13 cellular contexts compared by ENCODE assay signal in genomic region chr1:199038188-199038587, GRCh38.
A peak's percentile ranks its signal among the peaks of the same experiment; 100 is the strongest.
DNase-seq lines count a peak whose midpoint lies in the region; ATAC-seq and FAIRE-seq lines count a peak whose summit lies in the region.
"Had no signal": no experiment of that assay in that cellular context is flagged by ENCODE, and none has a peak within 500 bp of the region (broad histone marks: within the 10 kb centered on the region; RNA-seq: fewer than 3 reads in every experiment).

No MANE protein-coding gene starts in this region.

- H3K27ac Mint-ChIP-seq in T-cell = no peak overlapping the region

- no peak overlapping the region for H3K27ac ChIP-seq in caudate nucleus (ENCODE audit: low read depth, low read length)

- H3K4me3 Mint-ChIP-seq in T-cell = no peak overlapping the region

- CTCF ChIA-PET in T-cell (lab: Charles Lee) = no interaction called here

- H3K36me3 Mint-ChIP-seq in T-cell = no peaks in the 10 kb centered on the region

- H3K4me1 Mint-ChIP-seq in T-cell = peaks cover 36 to 43% (median 42%) of the 10 kb centered on the region in 3 donors

- H3K27me3 Mint-ChIP-seq in T-cell = no peaks in the 10 kb centered on the region

- POLR2A ChIA-PET in T-cell (lab: Charles Lee) = no interaction called here

- DNase-seq in GM19239 (ENCODE audit: insufficient read length, low spot score) (no peak), NCI-H1105 treated with DMSO at 0.1 percent for 48 hours (lab: John Stamatoyannopoulos, UW) (peak; percentile 45), NCI-H748 (lab: John Stamatoyannopoulos, UW; ENCODE audit: unreplicated experiment) (peak; percentile 73), caudate nucleus (lab: John Stamatoyannopoulos, UW) (no peak), midbrain (lab: John Stamatoyannopoulos, UW) (no peak), T-cell (no peak)
- DNase-seq: AML-193, NCI-H1694 treated with DMSO at 0.1 percent for 48 hours, NCI-H526, SHP77 had no signal

- H3K9me3 Mint-ChIP-seq in T-cell = no peaks in the 10 kb centered on the region

- ATAC-seq in HG03135 (IDR thresholded peaks at IDR 0.05; ENCODE audit: unreplicated experiment) = no peak
- ATAC-seq in T-cell (replicated peaks in 1 of 4) = no peak

- peak; percentile 53 for FAIRE-seq in GM19239 (lab: Jason Lieb, UNC)
- FAIRE-seq: GM18507, H1 had no signal

Comparison
In these comparisons a context has a peak if more than half of its experiments do, and no peak if none do; other contexts are left out.
1. DNase-seq: peak in NCI-H1105 treated with DMSO at 0.1 percent for 48 hours (single experiment) and NCI-H748 (single experiment); none in GM19239 (single experiment), caudate nucleus (0 of 61), midbrain (single experiment) and T-cell (0 of 34).